ENCODE assay signal across 11 cellular contexts in the genomic region with DNA sequence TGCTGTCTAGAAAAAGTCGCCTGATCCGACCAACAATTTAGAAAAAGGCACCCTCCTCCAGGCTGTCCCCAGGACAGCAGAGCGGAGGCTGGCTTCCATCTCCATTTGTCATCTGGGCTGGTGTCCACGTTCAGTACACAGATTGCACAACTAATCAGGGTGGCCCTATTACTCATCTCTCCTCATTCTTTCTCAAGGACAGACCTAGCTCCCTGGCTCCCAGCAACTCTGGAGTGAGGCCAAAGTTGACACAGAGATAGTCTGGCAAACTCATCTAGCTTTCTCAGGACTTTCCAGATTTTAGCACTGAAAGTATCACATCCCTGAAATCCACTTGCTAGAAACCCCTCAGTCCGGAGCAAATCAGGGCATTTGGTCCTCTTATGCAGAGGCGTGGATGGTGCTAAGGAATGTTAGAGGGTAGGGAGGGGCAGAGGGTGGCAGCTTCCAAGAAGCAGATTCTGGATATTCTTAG.
A peak's percentile ranks its signal among the peaks of the same experiment; 100 is the strongest.
DNase-seq lines count a peak whose midpoint lies in the region; ATAC-seq, FAIRE-seq and TF ChIP-seq lines count a peak whose summit lies in the region.
"Had no signal": no experiment of that assay in that cellular context is flagged by ENCODE, and none has a peak within 500 bp of the region (broad histone marks: within the 10 kb centered on the region; RNA-seq: fewer than 3 reads in every experiment).

No MANE protein-coding gene starts in this region.

- FAIRE-seq in H1 (lab: Jason Lieb, UNC) = no peak

- ATAC-seq in IMR-90 (ENCODE audit: low read depth) (peak; percentile 40), GM19452 (IDR thresholded peaks at IDR 0.05; ENCODE audit: unreplicated experiment) (no peak), GM21526 (IDR thresholded peaks at IDR 0.05; ENCODE audit: low FRiP score, unreplicated experiment) (no peak)

- no peak overlapping the region for H2BK15ac ChIP-seq in IMR-90 (ENCODE audit: low read depth, low read length)
- H2BK15ac ChIP-seq in H1 (ENCODE audit: low read length) = no peak overlapping the region
- no peak overlapping the region for H2BK15ac ChIP-seq in mesenchymal stem cell (ENCODE audit: low read depth, poor library complexity, severe bottlenecking)

- no peak overlapping the region for H2BK120ac ChIP-seq in IMR-90 (ENCODE audit: low read depth, low read length)
- H2BK120ac ChIP-seq in H1 (replicated peaks; ENCODE audit: low read depth, low read length) = no peak overlapping the region
- no peak overlapping the region for H2BK120ac ChIP-seq in mesenchymal stem cell (ENCODE audit: low read depth, low read length)

- H3K9me3 ChIP-seq in A673 (ENCODE audit: low read depth, low read length, poor library complexity, severe bottlenecking) (no peaks in the 10 kb centered on the region), IMR-90 (ENCODE audit: control insufficient read depth, insufficient read depth, low read length) (no peaks in the 10 kb centered on the region), H1 (ENCODE audit: insufficient read depth in 2 of 2, low read depth in 1 of 2, low read length in 1 of 2) (no peaks in the 10 kb centered on the region), mesenchymal stem cell (ENCODE audit: control insufficient read depth, low read length) (no peaks in the 10 kb centered on the region)

- H2AFZ ChIP-seq in IMR-90 (replicated peaks; ENCODE audit: low read length, poor library complexity) = no peak overlapping the region
- no peak overlapping the region for H2AFZ ChIP-seq in H1 (ENCODE audit: low read length)
- H2AFZ ChIP-seq in mesenchymal stem cell (ENCODE audit: low read depth, low read length) = no peak overlapping the region

- TF ChIP-seq RAD21 in IMR-90 (IDR thresholded peaks at IDR 0.05; ENCODE audit: low read length) (no peak), H1 (IDR thresholded peaks at IDR 0.05 in 1 of 2, conservative IDR thresholded peaks at IDR 0.05 in 1 of 2; ENCODE audit: low read depth in 2 of 2, low read length in 2 of 2) (no peak)

- H3K56ac ChIP-seq in IMR-90 (ENCODE audit: extremely low read depth, insufficient read depth, low read length) = no peak overlapping the region
- no peak overlapping the region for H3K56ac ChIP-seq in H1 (replicated peaks; ENCODE audit: insufficient read length, low read depth, low read length)

- no peak overlapping the region for H3K27ac ChIP-seq in A673 (ENCODE audit: low read depth, low read length, poor library complexity, severe bottlenecking)
- H3K27ac ChIP-seq in IMR-90 (ENCODE audit: insufficient read depth, low read length) = no peak overlapping the region
- no peak overlapping the region for H3K27ac ChIP-seq in H1 (ENCODE audit: low read depth, low read length)
- H3K27ac ChIP-seq in mesenchymal stem cell (ENCODE audit: low read length, poor library complexity, severe bottlenecking) = no peak overlapping the region

- intact Hi-C loops in A673 (cut with micrococcal nuclease; ENCODE audit: unreplicated experiment) = no loop called here
- intact Hi-C loops in IMR-90 (cut with micrococcal nuclease) = no loop called here

- BruUV-seq in A673 (replicated peaks; lab: Mats Ljungman, UMichigan) (no TSS peak), IMR-90 (replicated peaks; lab: Mats Ljungman, UMichigan) (no TSS peak)

- H3K18ac ChIP-seq in IMR-90 (ENCODE audit: low read depth, low read length) (no peak overlapping the region; the same call in 1 of the 2 replicates), H1 (ENCODE audit: extremely low read depth, low read length) (no peak overlapping the region), mesenchymal stem cell (ENCODE audit: low read depth in 1 of 2, low read length in 2 of 2) (peak overlapping the region in 1 of 2 experiments; percentile 0)

- dilution Hi-C loops in IMR-90 (cut with HindIII; ENCODE audit: low sequenced_read_pairs, unreplicated experiment) = no loop called here

- H2BK5ac ChIP-seq in IMR-90 (ENCODE audit: low read depth, low read length, poor library complexity, severe bottlenecking) (peak overlapping the region; percentile 76), H1 (ENCODE audit: low read depth, low read length) (0 out of 2 replicates have a peak overlapping the region, but pooled peaks have one; percentile 21), mesenchymal stem cell (ENCODE audit: low read depth, low read length, poor library complexity, severe bottlenecking) (no peak overlapping the region)

- peaks cover 55% of the 10 kb centered on the region for H3K27me3 ChIP-seq in A673 (replicated peaks; ENCODE audit: insufficient read depth, low read depth, low read length, poor library complexity)
- no peaks in the 10 kb centered on the region for H3K27me3 ChIP-seq in IMR-90 (ENCODE audit: control insufficient read depth, insufficient read depth, low read length)
- no peaks in the 10 kb centered on the region for H3K27me3 ChIP-seq in H1 (replicated peaks in 1 of 4; ENCODE audit: control insufficient read depth in 3 of 4, extremely low read depth in 1 of 4, insufficient read depth in 3 of 4, low read length in 3 of 4)
- H3K27me3 ChIP-seq in mesenchymal stem cell (ENCODE audit: control insufficient read depth in 1 of 2, insufficient read depth in 1 of 2, low read length in 2 of 2) = no peaks in the 10 kb centered on the region

- no peaks in the 10 kb centered on the region for H3K23me2 ChIP-seq in H1 (ENCODE audit: low read depth, low read length)

- H3K9ac ChIP-seq in IMR-90 (ENCODE audit: low read depth, low read length) = no peak overlapping the region
- no peak overlapping the region for H3K9ac ChIP-seq in H1 (replicated peaks in 1 of 4; ENCODE audit: extremely low read depth in 1 of 4, low read depth in 3 of 4, low read length in 3 of 4)
- H3K9ac ChIP-seq in mesenchymal stem cell (ENCODE audit: low read length) = no peak overlapping the region

- H3K4ac ChIP-seq in IMR-90 (ENCODE audit: low read depth, low read length) = peak overlapping the region; percentile 39; the same call in 1 of the 2 replicates
- no peak overlapping the region for H3K4ac ChIP-seq in H1 (replicated peaks; ENCODE audit: insufficient read length, low read depth, low read length)
- H3K4ac ChIP-seq in mesenchymal stem cell (ENCODE audit: low read depth in 1 of 2, low read length in 2 of 2) = no peak overlapping the region

- no peaks in the 10 kb centered on the region for H3K79me1 ChIP-seq in IMR-90 (ENCODE audit: low read depth in 1 of 2, low read length in 2 of 2)
- H3K79me1 ChIP-seq in H1 (ENCODE audit: low read depth, low read length) = no peaks in the 10 kb centered on the region
- no peaks in the 10 kb centered on the region for H3K79me1 ChIP-seq in mesenchymal stem cell (replicated peaks; ENCODE audit: low read length, poor library complexity, severe bottlenecking)

- TF ChIP-seq CTCF in A673 (conservative IDR thresholded peaks at IDR 0.05; ENCODE audit: low read depth, low read length) = no peak
- no peak for TF ChIP-seq CTCF in IMR-90 (conservative IDR thresholded peaks at IDR 0.05; ENCODE audit: low read depth, low read length)
- no peak for TF ChIP-seq CTCF in H1 (IDR thresholded peaks at IDR 0.05; ENCODE audit: control extremely low read depth in 1 of 3, insufficient read depth in 1 of 3, low read depth in 1 of 3, low read length in 3 of 3)

- 0 out of 2 replicates have a peak overlapping the region, but pooled peaks have one; percentile 11 for H2BK20ac ChIP-seq in IMR-90 (ENCODE audit: low read depth, low read length)
- no peak overlapping the region for H2BK20ac ChIP-seq in H1 (ENCODE audit: low read length)

- POLR2A ChIA-PET in A673 (lab: Charles Lee; ENCODE audit: low non-redundant PET) = no interaction called here
- POLR2A ChIA-PET in IMR-90 (lab: Charles Lee; ENCODE audit: unreplicated experiment) = no interaction called here
- POLR2A ChIA-PET in H1 (lab: Charles Lee; ENCODE audit: partially characterized antibody) = interaction anchor here (1.0 kb wide), 1 partner anchor 66 kb away, joined by 3 read pairs; no protein-coding TSS in a partner anchor

- no peaks in the 10 kb centered on the region for H3K9me1 ChIP-seq in IMR-90 (ENCODE audit: insufficient read depth, low read length)

- H3K4me1 ChIP-seq in A673 (ENCODE audit: insufficient read depth, low read length, poor library complexity, severe bottlenecking) = no peaks in the 10 kb centered on the region
- H3K4me1 ChIP-seq in IMR-90 (ENCODE audit: control insufficient read depth, insufficient read depth, low read length) = peaks cover 4% of the 10 kb centered on the region; the same call in 1 of the 2 replicates
- H3K4me1 ChIP-seq in H1 (replicated peaks in 1 of 4; ENCODE audit: control insufficient read depth in 3 of 4, insufficient read depth in 4 of 4, low read length in 3 of 4) = no peaks in the 10 kb centered on the region
- no peaks in the 10 kb centered on the region for H3K4me1 ChIP-seq in mesenchymal stem cell (ENCODE audit: control insufficient read depth, insufficient read depth, low read depth, low read length)

- H3K14ac ChIP-seq in IMR-90 (replicated peaks; ENCODE audit: low read depth, low read length) = no peak overlapping the region
- H3K14ac ChIP-seq in H1 (ENCODE audit: insufficient read length) = no peak overlapping the region
- H3K14ac ChIP-seq in mesenchymal stem cell (ENCODE audit: low read length in 2 of 2) = no peak overlapping the region

- DNase-seq in A673 (ENCODE audit: low spot score) (peak; percentile 5), IMR-90 (peak; percentile 60), H1 (ENCODE audit: low read depth in 1 of 2, low spot score in 2 of 2) (no peak), mesenchymal stem cell (peak; percentile 88), GDM1 (lab: John Stamatoyannopoulos, UW) (no peak)
- DNase-seq in stimulated activated CD8-positive, alpha-beta memory T cell treated with anti-CD3 and anti-CD28 coated beads, Interleukin-4, amount 100 ng/mL, for 48 hours = no peak
- DNase-seq: activated naive CD4-positive, alpha-beta T cell treated with Interleukin-2 at 50 U/mL for 16 hours; NCI-H1694; stimulated activated naive CD4-positive, alpha-beta T cell treated with Interleukin-2 at 50 U/mL for 16 hours had no signal

- H2BK12ac ChIP-seq in H1 (ENCODE audit: low read depth, low read length) (no peak overlapping the region), mesenchymal stem cell (ENCODE audit: low read length in 2 of 2) (peak overlapping the region in 1 of 2 experiments; percentile 34)

- H2AK5ac ChIP-seq in IMR-90 (ENCODE audit: low read depth, low read length) (no peak overlapping the region), H1 (ENCODE audit: low read depth, low read length) (no peak overlapping the region; the same call in 1 of the 2 replicates), mesenchymal stem cell (ENCODE audit: low read length, severe bottlenecking) (no peak overlapping the region)

- H4K8ac ChIP-seq in IMR-90 (ENCODE audit: low read depth in 2 of 2, low read length in 2 of 2) (0 out of 4 replicates have a peak overlapping the region, but pooled peaks of 1 of the 2 experiments have one; percentile 9), H1 (ENCODE audit: extremely low read depth, insufficient read depth, low read length) (no peak overlapping the region), mesenchymal stem cell (ENCODE audit: low read length) (no peak overlapping the region)

- H4K5ac ChIP-seq in IMR-90 (ENCODE audit: low read depth, low read length) (no peak overlapping the region), H1 (ENCODE audit: insufficient read length, low read depth, low read length) (no peak overlapping the region)

- WGBS in IMR-90 (ENCODE audit: extremely low coverage in 2 of 2, insufficient read length in 1 of 2), 2 experiments = no CpG with 5 or more reads among the region's 6 CpGs
- WGBS in H1 (ENCODE audit: extremely low coverage in 1 of 2, insufficient coverage in 1 of 2, insufficient read length in 1 of 2, insufficient replicate concordance in 2 of 2, low coverage in 1 of 2, low lambda C conversion rate in 2 of 2, missing lambda C conversion rate in 1 of 2), 2 experiments = 95% methylated on average over 6 of the region's 6 CpGs; no CpG with 5 or more reads in 1 of the 2 experiments
- 65% methylated on average over 6 of the region's 6 CpGs for WGBS in mesenchymal stem cell

- no peak for TF ChIP-seq EP300 in H1 (IDR thresholded peaks at IDR 0.05; ENCODE audit: borderline replicate concordance in 1 of 2, low read depth in 2 of 2, low read length in 2 of 2)

- H3K4me2 ChIP-seq in IMR-90 (ENCODE audit: low read depth, low read length) (no peak overlapping the region), H1 (ENCODE audit: insufficient read depth in 1 of 2, low read depth in 2 of 2, low read length in 2 of 2) (no peak overlapping the region), mesenchymal stem cell (ENCODE audit: low read length, poor library complexity, severe bottlenecking) (no peak overlapping the region)

- CTCF ChIA-PET in A673 (lab: Charles Lee) = no interaction called here
- CTCF ChIA-PET in IMR-90 (lab: Yijun Ruan, JAX) = no interaction called here
- CTCF ChIA-PET in H1 (lab: Charles Lee; ENCODE audit: partially characterized antibody) = no interaction called here

- H3K4me3 ChIP-seq in A673 (ENCODE audit: low read depth, low read length, poor library complexity, severe bottlenecking) = no peak overlapping the region
- H3K4me3 ChIP-seq in IMR-90 (ENCODE audit: insufficient read depth, low read depth, low read length) = no peak overlapping the region
- no peak overlapping the region for H3K4me3 ChIP-seq in H1 (ENCODE audit: extremely low read depth in 1 of 4, insufficient read depth in 2 of 4, low read depth in 3 of 4, low read length in 4 of 4)
- no peak overlapping the region for H3K4me3 ChIP-seq in mesenchymal stem cell (ENCODE audit: insufficient read depth in 1 of 2, low read depth in 1 of 2, low read length in 2 of 2)

- no peaks in the 10 kb centered on the region for H3K79me2 ChIP-seq in H1 (ENCODE audit: control insufficient read depth in 1 of 2, insufficient read depth in 2 of 2, low read length in 2 of 2)

- H4K20me1 ChIP-seq in IMR-90 (ENCODE audit: insufficient read depth, low read length) = no peaks in the 10 kb centered on the region
- H4K20me1 ChIP-seq in H1 (replicated peaks in 1 of 2; ENCODE audit: control insufficient read depth in 1 of 2, insufficient read depth in 2 of 2, low read length in 2 of 2) = no peaks in the 10 kb centered on the region

- no peaks in the 10 kb centered on the region for H3K36me3 ChIP-seq in A673 (ENCODE audit: insufficient read depth, low read length, poor library complexity, severe bottlenecking)
- H3K36me3 ChIP-seq in IMR-90 (ENCODE audit: control insufficient read depth, insufficient read depth, low read length) = no peaks in the 10 kb centered on the region
- H3K36me3 ChIP-seq in H1 (ENCODE audit: control insufficient read depth in 2 of 4, insufficient read depth in 4 of 4, low read length in 3 of 4) = no peaks in the 10 kb centered on the region
- no peaks in the 10 kb centered on the region for H3K36me3 ChIP-seq in mesenchymal stem cell (ENCODE audit: control insufficient read depth in 1 of 2, insufficient read depth in 2 of 2, low read depth in 1 of 2, low read length in 2 of 2)

- no peak overlapping the region for H2AK9ac ChIP-seq in IMR-90 (replicated peaks; ENCODE audit: low read depth, low read length, poor library complexity)

- 0 out of 2 replicates have a peak overlapping the region, but pooled peaks have one; percentile 21 for H4K91ac ChIP-seq in IMR-90 (ENCODE audit: insufficient read depth, low read depth, low read length)
- no peak overlapping the region for H4K91ac ChIP-seq in H1 (replicated peaks; ENCODE audit: insufficient read length, low read length)
- H4K91ac ChIP-seq in mesenchymal stem cell (ENCODE audit: low read length) = no peak overlapping the region

- H3K23ac ChIP-seq in IMR-90 (ENCODE audit: low read depth, low read length) (0 out of 2 replicates have a peak overlapping the region, but pooled peaks have one; percentile 49), H1 (ENCODE audit: insufficient read length) (no peak overlapping the region), mesenchymal stem cell (ENCODE audit: low read length in 2 of 2) (no peak overlapping the region)

- TF ChIP-seq POLR2A in IMR-90 (IDR thresholded peaks at IDR 0.05; ENCODE audit: low read depth, low read length) (no peak), H1 (IDR thresholded peaks at IDR 0.05; ENCODE audit: control extremely low read depth in 1 of 2, low read depth in 2 of 2, low read length in 2 of 2) (no peak)

- in situ Hi-C loops in IMR-90 (cut with MboI; ENCODE audit: low sequenced_read_pairs) = no loop called here

Comparison
In these comparisons a context has a peak if more than half of its experiments do, and no peak if none do; other contexts are left out.
1. DNase-seq: peak in A673 (single experiment), IMR-90 (single experiment) and mesenchymal stem cell (single experiment); none in H1 (0 of 2), stimulated activated CD8-positive, alpha-beta memory T cell treated with anti-CD3 and anti-CD28 coated beads, Interleukin-4, amount 100 ng/mL, for 48 hours (single experiment) and GDM1 (single experiment).